20 cellular contexts compared by ENCODE assay signal in genomic region chr1:3159996-3160395, GRCh38.
"Had no signal": no experiment of that assay in that cellular context is flagged by ENCODE, and none has a peak within 500 bp of the region (broad histone marks: within the 10 kb centered on the region; RNA-seq: fewer than 3 reads in every experiment).

No MANE protein-coding gene starts in this region.

- H3K9me3 ChIP-seq: esophagus muscularis mucosa, neutrophil, right lobe of liver, vagina had no signal

- H3K27ac Mint-ChIP-seq: dendritic cell treated with granulocyte-macrophage colony-stimulating factor and Interleukin-4, amounts not matched to agents 40 ng/mL and 50 ng/mL, for 4 days; memory B cell; natural killer cell; stimulated activated naive B cell treated with anti-CD40 and anti-IgM and Interleukin-4, amounts not matched to agents 10 μg/mL and 1 μg/mL and 100 μg/mL, for 72 hours; stimulated activated naive CD8-positive, alpha-beta T cell treated with anti-CD3 and anti-CD28 coated beads, Interleukin-15, Interleukin-2, amounts not matched to agents 100 ng/mL and 50 ng/mL, for 24 hours had no signal

- DNase-seq: effector memory CD4-positive, alpha-beta T cell; foreskin melanocyte; hypothalamus; natural killer cell; right lobe of liver; small intestine; stimulated activated CD4-positive, alpha-beta T cell treated with anti-CD3 and anti-CD28 coated beads, Interleukin-15, amount 100 ng/mL, for 24 hours; stimulated activated CD4-positive, alpha-beta T cell treated with anti-CD3 and anti-CD28 coated beads, Interleukin-2, amount 100 ng/mL, for 48 hours; stimulated activated naive B cell treated with anti-CD40 and anti-IgM and Interleukin-4, amounts not matched to agents 10 μg/mL and 1 μg/mL and 100 μg/mL, for 72 hours; trophoblast cell had no signal

- H3K4me3 ChIP-seq: esophagus muscularis mucosa, lung, right lobe of liver, vagina had no signal

- H3K36me3 ChIP-seq: esophagus muscularis mucosa, neutrophil, right lobe of liver, vagina had no signal

- H3K27ac ChIP-seq: esophagus muscularis mucosa, neutrophil, parathyroid adenoma, right lobe of liver, vagina had no signal

- H3K4me1 Mint-ChIP-seq: natural killer cell had no signal

- H3K9ac ChIP-seq: parathyroid adenoma had no signal

- H3K27me3 Mint-ChIP-seq: progenitor cell of endocrine pancreas had no signal

- H3K36me3 Mint-ChIP-seq: memory B cell; natural killer cell; stimulated activated naive B cell treated with anti-CD40 and anti-IgM and Interleukin-4, amounts not matched to agents 10 μg/mL and 1 μg/mL and 100 μg/mL, for 72 hours had no signal

- H3K4me1 ChIP-seq: parathyroid adenoma, right lobe of liver, vagina had no signal

- H3K27me3 ChIP-seq: right lobe of liver, vagina had no signal

- H3K9me3 Mint-ChIP-seq: dendritic cell treated with granulocyte-macrophage colony-stimulating factor and Interleukin-4, amounts not matched to agents 40 ng/mL and 50 ng/mL, for 4 days; memory B cell; natural killer cell; stimulated activated naive B cell treated with anti-CD40 and anti-IgM and Interleukin-4, amounts not matched to agents 10 μg/mL and 1 μg/mL and 100 μg/mL, for 72 hours; stimulated activated naive CD8-positive, alpha-beta T cell treated with anti-CD3 and anti-CD28 coated beads, Interleukin-15, Interleukin-2, amounts not matched to agents 100 ng/mL and 50 ng/mL, for 24 hours had no signal

- ATAC-seq: left lobe of liver, right lobe of liver had no signal

- H3K4me3 Mint-ChIP-seq: dendritic cell treated with granulocyte-macrophage colony-stimulating factor and Interleukin-4, amounts not matched to agents 40 ng/mL and 50 ng/mL, for 4 days; memory B cell; natural killer cell; stimulated activated naive B cell treated with anti-CD40 and anti-IgM and Interleukin-4, amounts not matched to agents 10 μg/mL and 1 μg/mL and 100 μg/mL, for 72 hours; stimulated activated naive CD8-positive, alpha-beta T cell treated with anti-CD3 and anti-CD28 coated beads, Interleukin-15, Interleukin-2, amounts not matched to agents 100 ng/mL and 50 ng/mL, for 24 hours had no signal
